In genomic region chr12:55624056-55624455, GRCh38 we compare ENCODE assay signal across 13 cellular contexts. TPM values are rescaled to one million over a fixed set of nuclear protein-coding genes. Genes with fewer than 3 reads are reported as not detected.
DNase-seq lines count a peak whose midpoint lies in the region; ATAC-seq and TF ChIP-seq lines count a peak whose summit lies in the region.
"Had no signal": no experiment of that assay in that cellular context is flagged by ENCODE, and none has a peak within 500 bp of the region (broad histone marks: within the 10 kb centered on the region; RNA-seq: fewer than 3 reads in every experiment).

No MANE protein-coding gene starts in this region.

- H3K27me3 ChIP-seq in Peyer's patch, result no peaks in the 10 kb centered on the region

- H3K4me3 ChIP-seq in Peyer's patch, result no peak overlapping the region
- H3K4me3 ChIP-seq: GM23248 had no signal

- ATAC-seq in GM18868 (IDR thresholded peaks at IDR 0.05; ENCODE audit: unreplicated experiment) (peak; percentile 82), HG02885 (IDR thresholded peaks at IDR 0.05; ENCODE audit: poor library complexity, unreplicated experiment) (peak; percentile 51), GM18505 (IDR thresholded peaks at IDR 0.05; ENCODE audit: unreplicated experiment) (no peak)
- ATAC-seq: left ventricle myocardium superior had no signal

- no peaks in the 10 kb centered on the region for H3K4me1 ChIP-seq in Peyer's patch

- POLR2A ChIA-PET in RWPE1 (lab: Yijun Ruan, JAX; ENCODE audit: low non-redundant PET), result no interaction called here

- DNase-seq in ELR (ENCODE audit: low read depth) (peak; percentile 21), RWPE1 (ENCODE audit: low spot score) (peak; percentile 41), OCI-M1 (lab: John Stamatoyannopoulos, UW) (no peak), Peyer's patch (no peak), NOMO-1 treated with dmso at 0.1 percent for 144 hours (lab: John Stamatoyannopoulos, UW; ENCODE audit: unreplicated experiment) (no peak)
- DNase-seq: dermis blood vessel endothelial cell, glutamatergic neuron, GM23248, left ventricle myocardium superior, NCI-H1930 had no signal

- CTCF ChIA-PET in RWPE1 (lab: Yijun Ruan, JAX), result no interaction called here

- TF ChIP-seq CTCF in RWPE1 (conservative IDR thresholded peaks at IDR 0.05; ENCODE audit: low read depth) (no peak), Peyer's patch (IDR thresholded peaks at IDR 0.05) (no peak)

- TF ChIP-seq POLR2A in GM18505 (IDR thresholded peaks at IDR 0.05; ENCODE audit: borderline replicate concordance, extremely low read depth, insufficient read depth, insufficient read length) (no peak), Peyer's patch (IDR thresholded peaks at IDR 0.05) (no peak)

- no peaks in the 10 kb centered on the region for H3K9me3 ChIP-seq in Peyer's patch

- H3K27ac ChIP-seq in RWPE1 (no peak overlapping the region), Peyer's patch (no peak overlapping the region)
- H3K27ac ChIP-seq: GM23248 had no signal

- H3K36me3 ChIP-seq in Peyer's patch, result no peaks in the 10 kb centered on the region

RNA-seq across cellular contexts. Expression of gene OR10P1, which starts 12.6 kb away (rescaled TPM):
- total RNA-seq in Peyer's patch, result not detected
- total RNA-seq: dermis blood vessel endothelial cell, GM23248, left ventricle myocardium superior had no signal

RNA-seq across cellular contexts. Expression of gene OR2AP1, which starts 51.8 kb away (rescaled TPM):
- not detected for total RNA-seq in Peyer's patch
- total RNA-seq: dermis blood vessel endothelial cell, GM23248, left ventricle myocardium superior had no signal

Comparison
In these comparisons a context has a peak if more than half of its experiments do, and no peak if none do; other contexts are left out.
1. DNase-seq: peak in ELR (single experiment) and RWPE1 (single experiment); none in OCI-M1 (single experiment), Peyer's patch (0 of 3) and NOMO-1 treated with dmso at 0.1 percent for 144 hours (single experiment).